Comparison of ENCODE assay signal across 23 cellular contexts in genomic region chr19:18869231-18869575, GRCh38. TPM values are rescaled to one million over a fixed set of nuclear protein-coding genes. Genes with fewer than 3 reads are reported as not detected.
DNase-seq lines count a peak whose midpoint lies in the region; ATAC-seq, FAIRE-seq and TF ChIP-seq lines count a peak whose summit lies in the region.
"Had no signal": no experiment of that assay in that cellular context is flagged by ENCODE, and none has a peak within 500 bp of the region (broad histone marks: within the 10 kb centered on the region; RNA-seq: fewer than 3 reads in every experiment).

No MANE protein-coding gene starts in this region.

- FAIRE-seq in HepG2 (lab: Jason Lieb, UNC) = no peak
- FAIRE-seq: A204.1 had no signal

- no peak overlapping the region for H3K4me3 Mint-ChIP-seq in chondrocyte (ENCODE audit: unreplicated experiment)
- no peak overlapping the region for H3K4me3 Mint-ChIP-seq in stimulated activated naive B cell treated with anti-CD40 and anti-IgM and Interleukin-4, amounts not matched to agents 10 μg/mL and 1 μg/mL and 100 μg/mL, for 72 hours
- H3K4me3 Mint-ChIP-seq: CD4-positive, CD25-positive, alpha-beta regulatory T cell had no signal

- no peaks in the 10 kb centered on the region for H3K9me3 Mint-ChIP-seq in chondrocyte (ENCODE audit: low read depth)
- no peaks in the 10 kb centered on the region for H3K9me3 Mint-ChIP-seq in stimulated activated naive B cell treated with anti-CD40 and anti-IgM and Interleukin-4, amounts not matched to agents 10 μg/mL and 1 μg/mL and 100 μg/mL, for 72 hours
- H3K9me3 Mint-ChIP-seq: CD4-positive, CD25-positive, alpha-beta regulatory T cell had no signal

- H3K4me3 ChIP-seq in H7 (ENCODE audit: insufficient read depth, low read depth, low read length) (no peak overlapping the region), HepG2 (replicated peaks in 1 of 3; ENCODE audit: insufficient read depth in 1 of 3, low read depth in 2 of 3, low read length in 3 of 3) (no peak overlapping the region)
- H3K4me3 ChIP-seq: Peyer's patch had no signal

- no TSS peak for BruUV-seq in HepG2 (replicated peaks; lab: Mats Ljungman, UMichigan)

- H3K79me2 ChIP-seq in HepG2 (ENCODE audit: insufficient read depth, low read length) = no peaks in the 10 kb centered on the region

- H3K9ac ChIP-seq in HepG2 (ENCODE audit: insufficient read depth, low read depth, low read length) = no peak overlapping the region
- H3K9ac ChIP-seq: SK-N-SH had no signal

- no peak overlapping the region for H3K4me2 ChIP-seq in HepG2 (ENCODE audit: low read depth, low read length)
- H3K4me2 ChIP-seq: SK-N-SH had no signal

- no peak overlapping the region for H3K27ac Mint-ChIP-seq in chondrocyte (ENCODE audit: unreplicated experiment)
- peak overlapping the region; percentile 42 for H3K27ac Mint-ChIP-seq in stimulated activated naive B cell treated with anti-CD40 and anti-IgM and Interleukin-4, amounts not matched to agents 10 μg/mL and 1 μg/mL and 100 μg/mL, for 72 hours
- H3K27ac Mint-ChIP-seq: CD4-positive, CD25-positive, alpha-beta regulatory T cell had no signal

- H2AFZ ChIP-seq in HepG2 (ENCODE audit: low read length) = no peak overlapping the region

- peak; percentile 80 for DNase-seq in H7
- peak; percentile 92 for DNase-seq in chondrocyte (ENCODE audit: low spot score)
- DNase-seq in HepG2 (ENCODE audit: low spot score) = no peak
- DNase-seq in stimulated activated naive B cell treated with anti-CD40 and anti-IgM and Interleukin-4, amounts not matched to agents 10 μg/mL and 1 μg/mL and 100 μg/mL, for 72 hours = no peak
- no peak for DNase-seq in DMS153 (lab: John Stamatoyannopoulos, UW)
- no peak for DNase-seq in NCI-H446 treated with DMSO at 0.1 percent for 48 hours (lab: John Stamatoyannopoulos, UW)
- DNase-seq in NOMO-1 (lab: John Stamatoyannopoulos, UW; ENCODE audit: unreplicated experiment in 2 of 2) = no peak
- DNase-seq: CD4-positive, CD25-positive, alpha-beta regulatory T cell; DMS53; KBM-7; MV-4-11; NCI-H1105; NCI-H1436 treated with DMSO at 0.1 percent for 48 hours; NCI-H187 treated with DMSO at 0.1 percent for 48 hours; NCI-H526 treated with DMSO at 0.1 percent for 48 hours; SIG-M5 had no signal

- TF ChIP-seq RAD21 in HepG2 (CRISPR knock-in tag; IDR thresholded peaks at IDR 0.05) = no peak

- H3K36me3 ChIP-seq in H7 (replicated peaks; ENCODE audit: control insufficient read depth, insufficient read depth, low read length) = peaks cover 5% of the 10 kb centered on the region
- peaks cover 15 to 34% of the 10 kb centered on the region in 2 experiments; a peak in 4 of 5 replicates for H3K36me3 ChIP-seq in HepG2 (replicated peaks in 1 of 2; ENCODE audit: control insufficient read depth in 1 of 2, insufficient read depth in 2 of 2, low read length in 2 of 2)

- peaks cover 23% of the 10 kb centered on the region for H3K4me1 ChIP-seq in HepG2 (ENCODE audit: insufficient read depth, low read length)

- no peaks in the 10 kb centered on the region for H3K9me3 ChIP-seq in HepG2 (ENCODE audit: low read length)
- H3K9me3 ChIP-seq: BLaER1, Peyer's patch, SK-N-SH had no signal

- H4K20me1 ChIP-seq in HepG2 (ENCODE audit: insufficient read depth, low read length) = no peaks in the 10 kb centered on the region

- no peaks in the 10 kb centered on the region for H3K4me1 Mint-ChIP-seq in chondrocyte (ENCODE audit: low read depth)
- peaks cover 7 to 11% of the 10 kb centered on the region in 2 donors for H3K4me1 Mint-ChIP-seq in stimulated activated naive B cell treated with anti-CD40 and anti-IgM and Interleukin-4, amounts not matched to agents 10 μg/mL and 1 μg/mL and 100 μg/mL, for 72 hours

- no peaks in the 10 kb centered on the region for H3K27me3 Mint-ChIP-seq in chondrocyte (ENCODE audit: low read depth)
- peaks cover 16 to 33% of the 10 kb centered on the region in 2 donors for H3K27me3 Mint-ChIP-seq in stimulated activated naive B cell treated with anti-CD40 and anti-IgM and Interleukin-4, amounts not matched to agents 10 μg/mL and 1 μg/mL and 100 μg/mL, for 72 hours

- POLR2A ChIA-PET in HepG2 (lab: Yijun Ruan, JAX) = no interaction called here

- TF ChIP-seq CTCF in chondrocyte (IDR thresholded peaks at IDR 0.05) = no peak
- TF ChIP-seq CTCF in HepG2 (CRISPR knock-in tag; IDR thresholded peaks at IDR 0.05) = no peak

- ATAC-seq in HepG2 = no peak
- no peak for ATAC-seq in stimulated activated naive B cell treated with anti-CD40 and anti-IgM and Interleukin-4, amounts not matched to agents 10 μg/mL and 1 μg/mL and 100 μg/mL, for 72 hours (replicated peaks)
- ATAC-seq in HG03139 (IDR thresholded peaks at IDR 0.05; ENCODE audit: unreplicated experiment) = no peak

- TF ChIP-seq POLR2A in HepG2 (IDR thresholded peaks at IDR 0.05; ENCODE audit: insufficient read depth in 1 of 2, low read depth in 2 of 2, low read length in 2 of 2) = no peak

- WGBS in HepG2 (ENCODE audit: low lambda C conversion rate) = over 99% methylated on average over 17 of the region's 36 CpGs

- TF ChIP-seq EP300 in HepG2 (IDR thresholded peaks at IDR 0.05; ENCODE audit: low read depth in 2 of 2, low read length in 2 of 2) = no peak
- TF ChIP-seq EP300 in HepG2 (CRISPR knock-in tag; IDR thresholded peaks at IDR 0.05; ENCODE audit: borderline replicate concordance) = no peak

- H3K27me3 ChIP-seq in H7 (ENCODE audit: control insufficient read depth, insufficient read depth, low read length) = no peaks in the 10 kb centered on the region
- H3K27me3 ChIP-seq in HepG2 (ENCODE audit: control insufficient read depth in 1 of 2, insufficient read depth in 2 of 2, low read length in 2 of 2) = no peaks in the 10 kb centered on the region
- H3K27me3 ChIP-seq: BLaER1, Peyer's patch had no signal

- peaks cover 14% of the 10 kb centered on the region for H3K36me3 Mint-ChIP-seq in chondrocyte (ENCODE audit: low read depth)
- H3K36me3 Mint-ChIP-seq in stimulated activated naive B cell treated with anti-CD40 and anti-IgM and Interleukin-4, amounts not matched to agents 10 μg/mL and 1 μg/mL and 100 μg/mL, for 72 hours = peaks cover 34 to 38% of the 10 kb centered on the region in 2 donors

- H3K27ac ChIP-seq in HepG2 (ENCODE audit: extremely low read length, insufficient read depth, low read length) = no peak overlapping the region
- H3K27ac ChIP-seq: Peyer's patch had no signal

- intact Hi-C loops in HepG2 (cut with micrococcal nuclease; ENCODE audit: unreplicated experiment) = no loop called here

- in situ Hi-C loops in HepG2 (cut with HindIII; ENCODE audit: extremely low pct_ligation_motif_present, low pct_unique_long_range_greater_than_20kb) = no loop called here

- CTCF ChIA-PET in HepG2 (lab: Yijun Ruan, JAX; ENCODE audit: low intra/inter-chr PET ratio, low total read pairs) = no interaction called here

RNA-seq across cellular contexts. Expression of gene CERS1, which starts 26.8 kb away (rescaled TPM):
- total RNA-seq in H7 (2014; rRNA removed; shearing (Covaris generic)) = 7.8 and 8.5 TPM in 2 replicates
- total RNA-seq in chondrocyte = 4.3 to 10.2 TPM (median 8.4 TPM) in 3 replicates
- 2.3 and 4.6 TPM in 2 replicates for total RNA-seq in HepG2 (2016; rRNA removed; fragmentation: Illumina TruSeq; extraction: Trizol)
- total RNA-seq in HepG2 (2016; cell fraction: cytosol; rRNA removed; fragmentation: Illumina TruSeq; extraction: Trizol; ENCODE audit: low read depth) = 5.9 and 6.2 TPM in 2 replicates
- 2.4 and 5.4 TPM in 2 replicates for total RNA-seq in HepG2 (2016; cell fraction: insoluble cytoplasmic fraction; rRNA removed; fragmentation: Illumina TruSeq; extraction: Trizol)
- total RNA-seq in HepG2 (2016; cell fraction: membrane; rRNA removed; fragmentation: Illumina TruSeq; extraction: Trizol) = 8.1 and 8.5 TPM in 2 replicates
- total RNA-seq in HepG2 (2016; cell fraction: nucleus; rRNA removed; fragmentation: Illumina TruSeq; extraction: Trizol) = 3.8 and 4.7 TPM in 2 replicates
- polyA plus RNA-seq in HepG2 (2011; rRNA removed) = 9.8 and 18.8 TPM in 2 replicates
- polyA plus RNA-seq in HepG2 (2011; cell fraction: cytosol; rRNA removed) = 11.5 and 15.3 TPM in 2 replicates
- polyA plus RNA-seq in HepG2 (2011; cell fraction: nucleus; rRNA removed) = 12.2 and 12.9 TPM in 2 replicates
- 4.3 and 5.9 TPM in 2 replicates for polyA plus RNA-seq in HepG2 (2012)
- 8.6 and 10.1 TPM in 2 replicates for polyA plus RNA-seq in HepG2 (2016; cell fraction: cytosol; fragmentation: Illumina TruSeq; extraction: Trizol; ENCODE audit: low read depth)
- 3.8 and 4.5 TPM in 2 replicates for polyA plus RNA-seq in HepG2 (2016; cell fraction: insoluble cytoplasmic fraction; fragmentation: Illumina TruSeq; extraction: Trizol; ENCODE audit: low read depth)
- polyA plus RNA-seq in HepG2 (2016; cell fraction: membrane; fragmentation: Illumina TruSeq; extraction: Trizol; ENCODE audit: low read depth) = 11.3 and 12.9 TPM in 2 replicates
- 11.5 and 12.9 TPM in 2 replicates for polyA plus RNA-seq in HepG2 (2016; cell fraction: nucleus; fragmentation: Illumina TruSeq; extraction: Trizol; ENCODE audit: insufficient read depth, low read depth)
- polyA minus RNA-seq in HepG2 (2011; rRNA and poly(A)+ RNA removed; ENCODE audit: low replicate concordance) = 13.1 and 35.4 TPM in 2 replicates
- 8.0 and 9.5 TPM in 2 replicates for polyA minus RNA-seq in HepG2 (2011; cell fraction: cytosol; rRNA and poly(A)+ RNA removed)
- polyA minus RNA-seq in HepG2 (2011; cell fraction: nucleus; rRNA and poly(A)+ RNA removed) = 1.7 and 2.4 TPM in 2 replicates
- total RNA-seq: CD4-positive, CD25-positive, alpha-beta regulatory T cell; Daoy; MCF 10A; Peyer's patch had no signal
- polyA plus RNA-seq: CD4-positive, CD25-positive, alpha-beta regulatory T cell had no signal

RNA-seq across cellular contexts. Expression of gene UPF1, which starts 37.4 kb away (rescaled TPM):
- total RNA-seq in H7 (2014; rRNA removed; shearing (Covaris generic)) = 92.6 and 95.8 TPM in 2 replicates
- total RNA-seq in chondrocyte (38.6 to 45.3 TPM (median 40.4 TPM) in 3 replicates), HepG2 (2016; rRNA removed; fragmentation: Illumina TruSeq; extraction: Trizol) (37.3 and 41.8 TPM in 2 replicates)
- total RNA-seq in HepG2 (2016; cell fraction: cytosol; rRNA removed; fragmentation: Illumina TruSeq; extraction: Trizol; ENCODE audit: low read depth) = 12.2 and 13.8 TPM in 2 replicates
- total RNA-seq in HepG2 (2016; cell fraction: insoluble cytoplasmic fraction; rRNA removed; fragmentation: Illumina TruSeq; extraction: Trizol) = 29.5 and 44.5 TPM in 2 replicates
- total RNA-seq in HepG2 (2016; cell fraction: membrane; rRNA removed; fragmentation: Illumina TruSeq; extraction: Trizol) = 18.3 and 21.1 TPM in 2 replicates
- 36.9 and 43.6 TPM in 2 replicates for total RNA-seq in HepG2 (2016; cell fraction: nucleus; rRNA removed; fragmentation: Illumina TruSeq; extraction: Trizol)
- 16.9 and 23.1 TPM in 2 replicates for polyA plus RNA-seq in HepG2 (2011; rRNA removed)
- 11.8 and 14.9 TPM in 2 replicates for polyA plus RNA-seq in HepG2 (2011; cell fraction: cytosol; rRNA removed)
- polyA plus RNA-seq in HepG2 (2011; cell fraction: nucleus; rRNA removed) = 81.5 and 87.6 TPM in 2 replicates
- polyA plus RNA-seq in HepG2 (2012) = 32.0 and 33.3 TPM in 2 replicates
- polyA plus RNA-seq in HepG2 (2016; cell fraction: cytosol; fragmentation: Illumina TruSeq; extraction: Trizol; ENCODE audit: low read depth) = 5.5 and 6.1 TPM in 2 replicates
- polyA plus RNA-seq in HepG2 (2016; cell fraction: insoluble cytoplasmic fraction; fragmentation: Illumina TruSeq; extraction: Trizol; ENCODE audit: low read depth) = 29.2 and 42.1 TPM in 2 replicates
- 9.6 and 10.6 TPM in 2 replicates for polyA plus RNA-seq in HepG2 (2016; cell fraction: membrane; fragmentation: Illumina TruSeq; extraction: Trizol; ENCODE audit: low read depth)
- 67.1 and 73.6 TPM in 2 replicates for polyA plus RNA-seq in HepG2 (2016; cell fraction: nucleus; fragmentation: Illumina TruSeq; extraction: Trizol; ENCODE audit: insufficient read depth, low read depth)
- polyA minus RNA-seq in HepG2 (2011; rRNA and poly(A)+ RNA removed; ENCODE audit: low replicate concordance) = 65.4 and 85.0 TPM in 2 replicates
- 39.4 and 46.0 TPM in 2 replicates for polyA minus RNA-seq in HepG2 (2011; cell fraction: cytosol; rRNA and poly(A)+ RNA removed)
- 47.6 and 69.0 TPM in 2 replicates for polyA minus RNA-seq in HepG2 (2011; cell fraction: nucleus; rRNA and poly(A)+ RNA removed)

RNA-seq across cellular contexts. Expression of gene COPE, which starts 50.0 kb away (rescaled TPM):
- 253 and 306 TPM in 2 replicates for total RNA-seq in H7 (2014; rRNA removed; shearing (Covaris generic))
- total RNA-seq in chondrocyte = 175 to 205 TPM (median 189 TPM) in 3 replicates
- 188 and 189 TPM in 2 replicates for total RNA-seq in HepG2 (2016; rRNA removed; fragmentation: Illumina TruSeq; extraction: Trizol)
- total RNA-seq in HepG2 (2016; cell fraction: cytosol; rRNA removed; fragmentation: Illumina TruSeq; extraction: Trizol; ENCODE audit: low read depth) = 90.0 and 90.2 TPM in 2 replicates
- 172 and 181 TPM in 2 replicates for total RNA-seq in HepG2 (2016; cell fraction: insoluble cytoplasmic fraction; rRNA removed; fragmentation: Illumina TruSeq; extraction: Trizol)
- total RNA-seq in HepG2 (2016; cell fraction: membrane; rRNA removed; fragmentation: Illumina TruSeq; extraction: Trizol) = 87.8 and 90.8 TPM in 2 replicates
- 70.6 and 74.1 TPM in 2 replicates for total RNA-seq in HepG2 (2016; cell fraction: nucleus; rRNA removed; fragmentation: Illumina TruSeq; extraction: Trizol)
- 205 and 222 TPM in 2 replicates for polyA plus RNA-seq in HepG2 (2011; rRNA removed)
- polyA plus RNA-seq in HepG2 (2011; cell fraction: cytosol; rRNA removed) = 175 and 335 TPM in 2 replicates
- 191 and 222 TPM in 2 replicates for polyA plus RNA-seq in HepG2 (2011; cell fraction: nucleus; rRNA removed)
- polyA plus RNA-seq in HepG2 (2012) = 86.4 and 120 TPM in 2 replicates
- 73.8 and 86.7 TPM in 2 replicates for polyA plus RNA-seq in HepG2 (2016; cell fraction: cytosol; fragmentation: Illumina TruSeq; extraction: Trizol; ENCODE audit: low read depth)
- polyA plus RNA-seq in HepG2 (2016; cell fraction: insoluble cytoplasmic fraction; fragmentation: Illumina TruSeq; extraction: Trizol; ENCODE audit: low read depth) = 149 and 196 TPM in 2 replicates
- 72.3 and 75.2 TPM in 2 replicates for polyA plus RNA-seq in HepG2 (2016; cell fraction: membrane; fragmentation: Illumina TruSeq; extraction: Trizol; ENCODE audit: low read depth)
- 134 and 136 TPM in 2 replicates for polyA plus RNA-seq in HepG2 (2016; cell fraction: nucleus; fragmentation: Illumina TruSeq; extraction: Trizol; ENCODE audit: insufficient read depth, low read depth)
- polyA minus RNA-seq in HepG2 (2011; rRNA and poly(A)+ RNA removed; ENCODE audit: low replicate concordance) = 163 and 283 TPM in 2 replicates
- polyA minus RNA-seq in HepG2 (2011; cell fraction: cytosol; rRNA and poly(A)+ RNA removed) = 82.7 and 99.4 TPM in 2 replicates
- polyA minus RNA-seq in HepG2 (2011; cell fraction: nucleus; rRNA and poly(A)+ RNA removed) = 41.8 and 44.1 TPM in 2 replicates

RNA-seq across cellular contexts. Expression of gene DDX49, which starts 50.3 kb away (rescaled TPM):
- 44.7 and 63.1 TPM in 2 replicates for total RNA-seq in H7 (2014; rRNA removed; shearing (Covaris generic))
- 47.0 to 57.4 TPM (median 50.6 TPM) in 3 replicates for total RNA-seq in chondrocyte
- 44.6 and 46.2 TPM in 2 replicates for total RNA-seq in HepG2 (2016; rRNA removed; fragmentation: Illumina TruSeq; extraction: Trizol)
- total RNA-seq in HepG2 (2016; cell fraction: cytosol; rRNA removed; fragmentation: Illumina TruSeq; extraction: Trizol; ENCODE audit: low read depth) = 26.8 and 31.4 TPM in 2 replicates
- 36.8 and 44.8 TPM in 2 replicates for total RNA-seq in HepG2 (2016; cell fraction: insoluble cytoplasmic fraction; rRNA removed; fragmentation: Illumina TruSeq; extraction: Trizol)
- total RNA-seq in HepG2 (2016; cell fraction: membrane; rRNA removed; fragmentation: Illumina TruSeq; extraction: Trizol) = 34.9 and 35.2 TPM in 2 replicates
- 21.6 and 22.6 TPM in 2 replicates for total RNA-seq in HepG2 (2016; cell fraction: nucleus; rRNA removed; fragmentation: Illumina TruSeq; extraction: Trizol)
- polyA plus RNA-seq in HepG2 (2011; rRNA removed) = 27.0 and 28.9 TPM in 2 replicates
- 18.7 and 29.0 TPM in 2 replicates for polyA plus RNA-seq in HepG2 (2011; cell fraction: cytosol; rRNA removed)
- 45.0 and 51.2 TPM in 2 replicates for polyA plus RNA-seq in HepG2 (2011; cell fraction: nucleus; rRNA removed)
- polyA plus RNA-seq in HepG2 (2012) = 13.7 and 15.9 TPM in 2 replicates
- polyA plus RNA-seq in HepG2 (2016; cell fraction: cytosol; fragmentation: Illumina TruSeq; extraction: Trizol; ENCODE audit: low read depth) = 25.8 and 27.7 TPM in 2 replicates
- polyA plus RNA-seq in HepG2 (2016; cell fraction: insoluble cytoplasmic fraction; fragmentation: Illumina TruSeq; extraction: Trizol; ENCODE audit: low read depth) = 36.1 and 38.2 TPM in 2 replicates
- polyA plus RNA-seq in HepG2 (2016; cell fraction: membrane; fragmentation: Illumina TruSeq; extraction: Trizol; ENCODE audit: low read depth) = 21.6 and 25.1 TPM in 2 replicates
- polyA plus RNA-seq in HepG2 (2016; cell fraction: nucleus; fragmentation: Illumina TruSeq; extraction: Trizol; ENCODE audit: insufficient read depth, low read depth) = 42.3 and 43.7 TPM in 2 replicates
- polyA minus RNA-seq in HepG2 (2011; rRNA and poly(A)+ RNA removed; ENCODE audit: low replicate concordance) = 54.2 and 128 TPM in 2 replicates
- polyA minus RNA-seq in HepG2 (2011; cell fraction: cytosol; rRNA and poly(A)+ RNA removed) = 14.5 and 19.5 TPM in 2 replicates
- polyA minus RNA-seq in HepG2 (2011; cell fraction: nucleus; rRNA and poly(A)+ RNA removed) = 18.6 and 24.2 TPM in 2 replicates

Comparison
In these comparisons a context has a peak if more than half of its experiments do, and no peak if none do; other contexts are left out.
1. DNase-seq: peak in H7 (single experiment) and chondrocyte (single experiment); none in HepG2 (single experiment), stimulated activated naive B cell treated with anti-CD40 and anti-IgM and Interleukin-4, amounts not matched to agents 10 μg/mL and 1 μg/mL and 100 μg/mL, for 72 hours (single experiment), DMS153 (single experiment), NCI-H446 treated with DMSO at 0.1 percent for 48 hours (single experiment) and NOMO-1 (0 of 2).